Comparison of ENCODE assay signal across 8 cellular contexts in genomic region chr15:99324082-99324620, GRCh38.
A peak's percentile ranks its signal among the peaks of the same experiment; 100 is the strongest.
DNase-seq lines count a peak whose midpoint lies in the region; ATAC-seq and TF ChIP-seq lines count a peak whose summit lies in the region.

No MANE protein-coding gene starts in this region.

- intact Hi-C loops in HCT116 (cut with micrococcal nuclease) = no loop called here
- intact Hi-C loops in heart right ventricle (cut with DNase I) = no loop called here

- no peak for TF ChIP-seq RAD21 in HCT116 (IDR thresholded peaks at IDR 0.05; ENCODE audit: low read depth)

- H3K36me3 ChIP-seq in HCT116 (ENCODE audit: control insufficient read depth in 1 of 2, insufficient read depth in 2 of 2, low read length in 2 of 2) (no peaks in the 10 kb centered on the region), RWPE2 (ENCODE audit: low read depth) (no peaks in the 10 kb centered on the region), heart right ventricle (no peaks in the 10 kb centered on the region)

- no peaks in the 10 kb centered on the region for H3K27me3 ChIP-seq in HCT116 (ENCODE audit: insufficient read depth, low read length)
- no peaks in the 10 kb centered on the region for H3K27me3 ChIP-seq in RWPE2 (ENCODE audit: insufficient read depth, poor library complexity, severe bottlenecking)
- H3K27me3 ChIP-seq in heart right ventricle = no peaks in the 10 kb centered on the region

- H3K9me3 ChIP-seq in HCT116 (ENCODE audit: control insufficient read depth in 1 of 2, insufficient read depth in 1 of 2, low read depth in 1 of 2, low read length in 2 of 2) = no peaks in the 10 kb centered on the region
- no peaks in the 10 kb centered on the region for H3K9me3 ChIP-seq in RWPE2 (ENCODE audit: severe bottlenecking)
- no peaks in the 10 kb centered on the region for H3K9me3 ChIP-seq in heart right ventricle

- H3K4me3 ChIP-seq in HCT116 (replicated peaks in 1 of 2; ENCODE audit: low read depth in 1 of 2, low read length in 2 of 2) (peak overlapping the region; percentile 10 to 51), RWPE2 (ENCODE audit: severe bottlenecking) (peak overlapping the region; percentile 8), heart right ventricle (peak overlapping the region in 1 of 10 donors; percentile 11)

- peak overlapping the region; percentile 58; the same call in 1 of the 2 replicates for H3K27ac ChIP-seq in HCT116 (ENCODE audit: low read depth, low read length)
- H3K27ac ChIP-seq in RWPE2 (ENCODE audit: poor library complexity, severe bottlenecking) = peak overlapping the region; percentile 94
- H3K27ac ChIP-seq in heart right ventricle = peak overlapping the region in 9 of 10 donors; percentile 14 to 66 (median 48)

- CTCF ChIA-PET in HCT116 (lab: Charles Lee) = interaction anchor here (1.7 kb wide), 1 partner anchor 380 kb away, joined by 5 read pairs; no protein-coding TSS in a partner anchor

- RAD21 ChIA-PET in HCT116 (lab: Charles Lee; ENCODE audit: low non-redundant PET in 1 of 2, low total read pairs in 2 of 2, uncharacterized antibody in 2 of 2, unreplicated experiment in 2 of 2) = no interaction called here

- ATAC-seq in GM18511 (IDR thresholded peaks at IDR 0.05; ENCODE audit: unreplicated experiment) = peak; percentile 74
- peak; percentile 95 for ATAC-seq in HCT116
- peak; percentile 92 for ATAC-seq in RWPE2 (ENCODE audit: low read depth)
- peak; percentile 77 to 96 (median 93) for ATAC-seq in heart right ventricle

- peak; percentile 76 for DNase-seq in HCT116 (ENCODE audit: low read depth, low spot score)
- no peak for DNase-seq in RWPE2 (ENCODE audit: low spot score)
- DNase-seq in heart right ventricle = peak in 1 of 2 donors; percentile 37
- DNase-seq in NCI-H2196 treated with DMSO at 0.1 percent for 48 hours (lab: John Stamatoyannopoulos, UW; ENCODE audit: unreplicated experiment) = no peak
- DNase-seq in GM13977 (ENCODE audit: low spot score) = no peak
- DNase-seq in medulla oblongata (ENCODE audit: extremely low spot score) = no peak
- DNase-seq in NCI-H2107 (lab: John Stamatoyannopoulos, UW) = no peak

- H2AFZ ChIP-seq in HCT116 (ENCODE audit: low read depth, low read length, poor library complexity, severe bottlenecking) = peak overlapping the region; percentile 67

- 49 to 51% methylated on average over 9 of the region's 9 CpGs for WGBS in heart right ventricle, 2 donors

- in situ Hi-C loops in GM13977 (cut with MboI; ENCODE audit: low pct_unique_long_range_greater_than_20kb, low sequenced_read_pairs, unreplicated experiment) = no loop called here

- H4K20me1 ChIP-seq in HCT116 (ENCODE audit: insufficient read depth) = no peaks in the 10 kb centered on the region

- H3K4me1 ChIP-seq in HCT116 (ENCODE audit: control insufficient read depth in 1 of 2, insufficient read depth in 2 of 2, low read length in 2 of 2) (peaks cover 9 to 30% of the 10 kb centered on the region in 2 experiments), RWPE2 (ENCODE audit: insufficient read depth, poor library complexity, severe bottlenecking) (peaks cover 70% of the 10 kb centered on the region), heart right ventricle (peaks cover 0 to 32% (median 18%) of the 10 kb centered on the region in 9 donors)

- POLR2A ChIA-PET in HCT116 (lab: Charles Lee) = interaction anchor here (0.6 to 1.2 kb wide), 2 partner anchors 12 to 409 kb away, joined by 3 to 5 read pairs; partner anchors contain the start of gene LYSMD4

- TSS peak; percentile 85 for BruUV-seq in HCT116 (replicated peaks; lab: Mats Ljungman, UMichigan)

- peak overlapping the region; percentile 74 for H3K4me2 ChIP-seq in HCT116 (ENCODE audit: low read length)

- no peaks in the 10 kb centered on the region for H3K79me2 ChIP-seq in HCT116 (ENCODE audit: insufficient read depth, low read length)

- no peak for TF ChIP-seq CTCF in HCT116 (IDR thresholded peaks at IDR 0.05 in 2 of 3, conservative IDR thresholded peaks at IDR 0.05 in 1 of 3; ENCODE audit: borderline replicate concordance in 1 of 3, insufficient read depth in 1 of 3, low read depth in 2 of 3, low read length in 2 of 3)
- no peak for TF ChIP-seq CTCF in RWPE2 (IDR thresholded peaks at IDR 0.05; ENCODE audit: poor library complexity, severe bottlenecking)
- TF ChIP-seq CTCF in heart right ventricle (IDR thresholded peaks at IDR 0.05) = no peak
- no peak for TF ChIP-seq CTCF in GM13977 (IDR thresholded peaks at IDR 0.05; ENCODE audit: extremely low read depth, insufficient read depth, missing control alignments)

- H3K9me2 ChIP-seq in HCT116 (ENCODE audit: insufficient read depth) = no peaks in the 10 kb centered on the region; the same call in 1 of the 2 replicates

- peak overlapping the region; percentile 46 for H3K9ac ChIP-seq in HCT116 (ENCODE audit: low read length)

- TF ChIP-seq POLR2A in HCT116 (IDR thresholded peaks at IDR 0.05; ENCODE audit: borderline replicate concordance, extremely low read depth, insufficient read depth, insufficient read length) = no peak

TF ChIP-seq in HCT116, 20 proteins besides CTCF, POLR2A, EP300 and RAD21:
- TF ChIP-seq FOSL1 (IDR thresholded peaks at IDR 0.05; ENCODE audit: low read depth) = peak; percentile 79
- TF ChIP-seq EGR1 (IDR thresholded peaks at IDR 0.05; ENCODE audit: low read depth) = peak; percentile 74
- no peak for TF ChIP-seq SIN3A (IDR thresholded peaks at IDR 0.05; ENCODE audit: low read depth)
- peak; percentile 76 for TF ChIP-seq SRF (IDR thresholded peaks at IDR 0.05; ENCODE audit: low read depth)
- no peak for TF ChIP-seq YY1 (IDR thresholded peaks at IDR 0.05; ENCODE audit: extremely low read depth, insufficient replicate concordance, low read depth, low read length)
- peak; percentile 75; the same call in 1 of the 2 replicates for TF ChIP-seq CBX3 (IDR thresholded peaks at IDR 0.05; ENCODE audit: low read depth)
- TF ChIP-seq, protein P1, sequence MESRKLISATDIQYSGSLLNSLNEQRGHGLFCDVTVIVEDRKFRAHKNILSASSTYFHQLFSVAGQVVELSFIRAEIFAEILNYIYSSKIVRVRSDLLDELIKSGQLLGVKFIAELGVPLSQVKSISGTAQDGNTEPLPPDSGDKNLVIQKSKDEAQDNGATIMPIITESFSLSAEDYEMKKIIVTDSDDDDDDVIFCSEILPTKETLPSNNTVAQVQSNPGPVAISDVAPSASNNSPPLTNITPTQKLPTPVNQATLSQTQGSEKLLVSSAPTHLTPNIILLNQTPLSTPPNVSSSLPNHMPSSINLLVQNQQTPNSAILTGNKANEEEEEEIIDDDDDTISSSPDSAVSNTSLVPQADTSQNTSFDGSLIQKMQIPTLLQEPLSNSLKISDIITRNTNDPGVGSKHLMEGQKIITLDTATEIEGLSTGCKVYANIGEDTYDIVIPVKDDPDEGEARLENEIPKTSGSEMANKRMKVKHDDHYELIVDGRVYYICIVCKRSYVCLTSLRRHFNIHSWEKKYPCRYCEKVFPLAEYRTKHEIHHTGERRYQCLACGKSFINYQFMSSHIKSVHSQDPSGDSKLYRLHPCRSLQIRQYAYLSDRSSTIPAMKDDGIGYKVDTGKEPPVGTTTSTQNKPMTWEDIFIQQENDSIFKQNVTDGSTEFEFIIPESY (IDR thresholded peaks at IDR 0.05; ENCODE audit: extremely low read depth, insufficient replicate concordance, low read length) = no peak
- no peak for TF ChIP-seq POLR2AphosphoS5 (IDR thresholded peaks at IDR 0.05; ENCODE audit: low read depth, low read length)
- TF ChIP-seq JUND (IDR thresholded peaks at IDR 0.05) = peak; percentile 75
- TF ChIP-seq CEBPB (IDR thresholded peaks at IDR 0.05; ENCODE audit: low read depth) = peak; percentile 90
- TF ChIP-seq ZNF274 (IDR thresholded peaks at IDR 0.05; ENCODE audit: low read depth, low read length) = no peak
- TF ChIP-seq, protein P2, sequence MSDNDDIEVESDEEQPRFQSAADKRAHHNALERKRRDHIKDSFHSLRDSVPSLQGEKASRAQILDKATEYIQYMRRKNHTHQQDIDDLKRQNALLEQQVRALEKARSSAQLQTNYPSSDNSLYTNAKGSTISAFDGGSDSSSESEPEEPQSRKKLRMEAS (IDR thresholded peaks at IDR 0.05) = peak; percentile 45
- TF ChIP-seq SP1 (IDR thresholded peaks at IDR 0.05; ENCODE audit: low read depth) = peak; percentile 64
- TF ChIP-seq, protein P3, sequence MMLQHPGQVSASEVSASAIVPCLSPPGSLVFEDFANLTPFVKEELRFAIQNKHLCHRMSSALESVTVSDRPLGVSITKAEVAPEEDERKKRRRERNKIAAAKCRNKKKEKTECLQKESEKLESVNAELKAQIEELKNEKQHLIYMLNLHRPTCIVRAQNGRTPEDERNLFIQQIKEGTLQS (IDR thresholded peaks at IDR 0.05) = peak; percentile 79
